19 cellular contexts compared by ENCODE assay signal in genomic region chr10:91512458-91512857, GRCh38.
DNase-seq lines count a peak whose midpoint lies in the region; ATAC-seq, FAIRE-seq and TF ChIP-seq lines count a peak whose summit lies in the region.
"Had no signal": no experiment of that assay in that cellular context is flagged by ENCODE, and none has a peak within 500 bp of the region (broad histone marks: within the 10 kb centered on the region; RNA-seq: fewer than 3 reads in every experiment).

No MANE protein-coding gene starts in this region.

- ATAC-seq in IMR-90 (ENCODE audit: low read depth), result no peak
- ATAC-seq in mucosa of descending colon, result peak; percentile 44
- no peak for ATAC-seq in HG02885 (IDR thresholded peaks at IDR 0.05; ENCODE audit: poor library complexity, unreplicated experiment)
- ATAC-seq: HepG2 had no signal

- no peaks in the 10 kb centered on the region for H3K79me1 ChIP-seq in IMR-90 (ENCODE audit: low read depth in 1 of 2, low read length in 2 of 2)

- no peak for TF ChIP-seq POLR2A in IMR-90 (IDR thresholded peaks at IDR 0.05; ENCODE audit: low read depth, low read length)

- peaks cover under 1% of the 10 kb centered on the region for H3K9me3 Mint-ChIP-seq in astrocyte (ENCODE audit: unreplicated experiment)
- H3K9me3 Mint-ChIP-seq: CD8-positive, alpha-beta memory T cell had no signal

- H3K27me3 ChIP-seq in IMR-90 (ENCODE audit: control insufficient read depth, insufficient read depth, low read length), result no peaks in the 10 kb centered on the region
- no peaks in the 10 kb centered on the region for H3K27me3 ChIP-seq in astrocyte (ENCODE audit: insufficient read depth, low read length)
- H3K27me3 ChIP-seq: BLaER1 had no signal

- intact Hi-C loops in IMR-90 (cut with micrococcal nuclease) (loop anchor here (5.0 kb wide), 1 partner anchor 120 kb away; the partner anchor contains the start of gene PPP1R3C), mucosa of descending colon (cut with DNase I, micrococcal nuclease) (no loop called here)

- peak overlapping the region; percentile 1; the same call in 1 of the 3 replicates for H2BK15ac ChIP-seq in IMR-90 (ENCODE audit: low read depth, low read length)

- H4K91ac ChIP-seq in IMR-90 (ENCODE audit: insufficient read depth, low read depth, low read length), result peak overlapping the region; percentile 26; the same call in 1 of the 2 replicates

- no peak overlapping the region for H3K4me2 ChIP-seq in IMR-90 (ENCODE audit: low read depth, low read length)
- no peak overlapping the region for H3K4me2 ChIP-seq in astrocyte (ENCODE audit: low read length)
- H3K4me2 ChIP-seq: BLaER1, PC-9 had no signal

- no peak overlapping the region for H3K9ac ChIP-seq in IMR-90 (ENCODE audit: low read depth, low read length)
- H3K9ac ChIP-seq in astrocyte (ENCODE audit: low read length), result no peak overlapping the region
- H3K9ac ChIP-seq: BLaER1 had no signal

- in situ Hi-C loops in IMR-90 (cut with MboI; ENCODE audit: low sequenced_read_pairs), result no loop called here

- H2BK5ac ChIP-seq in IMR-90 (ENCODE audit: low read depth, low read length, poor library complexity, severe bottlenecking), result peak overlapping the region; percentile 74

- no peak overlapping the region; the same call in 1 of the 2 replicates for H3K23ac ChIP-seq in IMR-90 (ENCODE audit: low read depth, low read length)

- 0 out of 2 replicates have a peak, but pooled peaks cover 1% of the 10 kb centered on the region for H3K36me3 ChIP-seq in IMR-90 (ENCODE audit: control insufficient read depth, insufficient read depth, low read length)
- H3K36me3 ChIP-seq in astrocyte (ENCODE audit: insufficient read depth, low read length), result peaks cover 4% of the 10 kb centered on the region
- H3K36me3 ChIP-seq in mucosa of descending colon (ENCODE audit: low read depth), result no peaks in the 10 kb centered on the region
- H3K36me3 ChIP-seq: BLaER1 had no signal

- no peaks in the 10 kb centered on the region for H4K20me1 ChIP-seq in IMR-90 (ENCODE audit: insufficient read depth, low read length)
- H4K20me1 ChIP-seq in astrocyte (ENCODE audit: insufficient read depth, low read length), result no peaks in the 10 kb centered on the region
- H4K20me1 ChIP-seq: BLaER1 had no signal

- peaks cover 4% of the 10 kb centered on the region for H3K9me1 ChIP-seq in IMR-90 (ENCODE audit: insufficient read depth, low read length)

- dilution Hi-C loops in IMR-90 (cut with HindIII; ENCODE audit: low sequenced_read_pairs, unreplicated experiment), result no loop called here

- peaks cover 10% of the 10 kb centered on the region for H3K4me1 ChIP-seq in IMR-90 (ENCODE audit: control insufficient read depth, insufficient read depth, low read length)
- H3K4me1 ChIP-seq in astrocyte (ENCODE audit: insufficient read depth, low read length), result peaks cover 7% of the 10 kb centered on the region
- H3K4me1 ChIP-seq in mucosa of descending colon (ENCODE audit: low read depth), result no peaks in the 10 kb centered on the region
- H3K4me1 ChIP-seq: BLaER1 had no signal

- CTCF ChIA-PET in IMR-90 (lab: Yijun Ruan, JAX), result interaction anchor here (0.7 to 1.1 kb wide), 2 partner anchors 18 to 214 kb away, joined by 4 read pairs; no protein-coding TSS in a partner anchor

- no TSS peak for BruUV-seq in IMR-90 (replicated peaks; lab: Mats Ljungman, UMichigan)

- H3K27ac ChIP-seq in IMR-90 (ENCODE audit: insufficient read depth, low read length), result no peak overlapping the region
- H3K27ac ChIP-seq in astrocyte (ENCODE audit: low read depth, low read length), result peak overlapping the region; percentile 30
- H3K27ac ChIP-seq: BLaER1, PC-9 had no signal

- no peak overlapping the region for H2AK5ac ChIP-seq in IMR-90 (ENCODE audit: low read depth, low read length)

- peaks cover 3% of the 10 kb centered on the region for H3K36me3 Mint-ChIP-seq in astrocyte (ENCODE audit: low read depth, unreplicated experiment)
- H3K36me3 Mint-ChIP-seq: CD8-positive, alpha-beta memory T cell had no signal

- H3K4me3 ChIP-seq in IMR-90 (ENCODE audit: insufficient read depth, low read depth, low read length), result no peak overlapping the region
- no peak overlapping the region for H3K4me3 ChIP-seq in astrocyte (ENCODE audit: insufficient read depth, low read depth, low read length)
- H3K4me3 ChIP-seq in mucosa of descending colon, result no peak overlapping the region
- H3K4me3 ChIP-seq: BLaER1, PC-9 had no signal

- H2AFZ ChIP-seq in IMR-90 (replicated peaks; ENCODE audit: low read length, poor library complexity) (no peak overlapping the region), astrocyte (ENCODE audit: low read depth, low read length) (no peak overlapping the region)
- H2AFZ ChIP-seq: PC-9 had no signal

- H3K4me3 Mint-ChIP-seq in astrocyte (ENCODE audit: unreplicated experiment), result no peak overlapping the region
- H3K4me3 Mint-ChIP-seq: CD8-positive, alpha-beta memory T cell had no signal

- TF ChIP-seq RAD21 in IMR-90 (IDR thresholded peaks at IDR 0.05; ENCODE audit: low read length), result no peak

- no peaks in the 10 kb centered on the region for H3K27me3 Mint-ChIP-seq in astrocyte (ENCODE audit: low read depth, unreplicated experiment)
- H3K27me3 Mint-ChIP-seq: CD8-positive, alpha-beta memory T cell had no signal

- no peak for FAIRE-seq in astrocyte (lab: Jason Lieb, UNC)
- FAIRE-seq: HepG2 had no signal

- peak overlapping the region; percentile 25 for H2BK120ac ChIP-seq in IMR-90 (ENCODE audit: low read depth, low read length)

- H3K4ac ChIP-seq in IMR-90 (ENCODE audit: low read depth, low read length), result peak overlapping the region; percentile 2; the same call in 1 of the 2 replicates

- DNase-seq in IMR-90 (no peak), astrocyte (ENCODE audit: low read depth) (no peak), mucosa of descending colon (no peak), NCI-H1694 treated with DMSO at 0.1 percent for 48 hours (lab: John Stamatoyannopoulos, UW) (no peak), germinal center (ENCODE audit: low spot score) (no peak)
- DNase-seq in activated effector memory CD4-positive, alpha-beta T cell treated with Interleukin-2 at 50 U/mL for 16 hours, result no peak
- DNase-seq: CD8-positive, alpha-beta memory T cell; H7; Karpas-422; NCI-H1417; NCI-H2081 treated with DMSO at 0.1 percent for 48 hours; NCI-H526 treated with DMSO at 0.1 percent for 48 hours; NK-92 treated with Interleukin-12 subunit alpha and Interleukin-12 subunit beta, amount 100 ng/mL, for 24 hours; PC-9; SHP77 treated with DMSO at 0.1 percent for 48 hours; SW 1271 had no signal

- peaks cover 18% of the 10 kb centered on the region for H3K4me1 Mint-ChIP-seq in astrocyte (ENCODE audit: low read depth, unreplicated experiment)
- H3K4me1 Mint-ChIP-seq: CD8-positive, alpha-beta memory T cell had no signal

- no peak for TF ChIP-seq CTCF in IMR-90 (conservative IDR thresholded peaks at IDR 0.05; ENCODE audit: low read depth, low read length)
- TF ChIP-seq CTCF in astrocyte (IDR thresholded peaks at IDR 0.05; ENCODE audit: insufficient read depth, low read depth, low read length), result no peak
- no peak for TF ChIP-seq CTCF in mucosa of descending colon (IDR thresholded peaks at IDR 0.05)

- H4K8ac ChIP-seq in IMR-90 (ENCODE audit: low read depth in 2 of 2, low read length in 2 of 2), result peak overlapping the region in 1 of 2 experiments; percentile 4; a peak in 1 of 4 replicates

- H3K79me2 ChIP-seq in astrocyte (ENCODE audit: insufficient read depth, low read length), result no peaks in the 10 kb centered on the region

- peak overlapping the region; percentile 61; the same call in 1 of the 2 replicates for H3K18ac ChIP-seq in IMR-90 (ENCODE audit: low read depth, low read length)

- no peak overlapping the region for H3K56ac ChIP-seq in IMR-90 (ENCODE audit: extremely low read depth, insufficient read depth, low read length)

- peak overlapping the region; percentile 22 for H2BK20ac ChIP-seq in IMR-90 (ENCODE audit: low read depth, low read length)

- H2AK9ac ChIP-seq in IMR-90 (replicated peaks; ENCODE audit: low read depth, low read length, poor library complexity), result no peak overlapping the region

- H4K5ac ChIP-seq in IMR-90 (ENCODE audit: low read depth, low read length), result peak overlapping the region; percentile 16; the same call in 1 of the 2 replicates

- H3K27ac Mint-ChIP-seq in astrocyte (ENCODE audit: unreplicated experiment), result peak overlapping the region; percentile 98

- WGBS in IMR-90 (ENCODE audit: extremely low coverage in 2 of 2, insufficient read length in 1 of 2), 2 experiments, result no CpG with 5 or more reads among the region's 1 CpG

- H3K9me3 ChIP-seq in IMR-90 (ENCODE audit: control insufficient read depth, insufficient read depth, low read length), result no peaks in the 10 kb centered on the region
- no peaks in the 10 kb centered on the region for H3K9me3 ChIP-seq in astrocyte (ENCODE audit: insufficient read depth, low read depth, low read length)
- H3K9me3 ChIP-seq in mucosa of descending colon, result no peaks in the 10 kb centered on the region
- H3K9me3 ChIP-seq: BLaER1 had no signal

- no peak overlapping the region for H3K14ac ChIP-seq in IMR-90 (replicated peaks; ENCODE audit: low read depth, low read length)

- POLR2A ChIA-PET in IMR-90 (lab: Charles Lee; ENCODE audit: unreplicated experiment), result no interaction called here

TF ChIP-seq in IMR-90, 13 proteins besides CTCF, POLR2A, EP300 and RAD21 (continues in another document):
- TF ChIP-seq MAZ (IDR thresholded peaks at IDR 0.05; ENCODE audit: borderline replicate concordance, low read depth, low read length), result no peak
- no peak for TF ChIP-seq RFX5 (IDR thresholded peaks at IDR 0.05; ENCODE audit: low read depth, low read length)
- no peak for TF ChIP-seq CEBPB (IDR thresholded peaks at IDR 0.05; ENCODE audit: low read depth, low read length)
- no peak for TF ChIP-seq FOS (IDR thresholded peaks at IDR 0.05; ENCODE audit: low read depth, low read length)
- TF ChIP-seq NFE2L2 (IDR thresholded peaks at IDR 0.05; ENCODE audit: low read depth, low read length), result no peak
- TF ChIP-seq RCOR1 (IDR thresholded peaks at IDR 0.05; ENCODE audit: insufficient replicate concordance, low read length), result no peak
- TF ChIP-seq SMC3 (IDR thresholded peaks at IDR 0.05; ENCODE audit: low read depth, low read length), result no peak
- no peak for TF ChIP-seq MAFK (IDR thresholded peaks at IDR 0.05; ENCODE audit: low read depth, low read length)
- no peak for TF ChIP-seq USF2 (IDR thresholded peaks at IDR 0.05; ENCODE audit: low read depth, low read length)
- no peak for TF ChIP-seq CHD1 (IDR thresholded peaks at IDR 0.05; ENCODE audit: low read depth, low read length)
